In genomic region chr5:16952968-16953671, GRCh38 we compare ENCODE assay signal across 3 cellular contexts.
TF ChIP-seq lines count a peak whose summit lies in the region.

No MANE protein-coding gene starts in this region.

TF ChIP-seq in HepG2, 621 proteins besides CTCF, POLR2A, EP300 and RAD21:
- TF ChIP-seq ZNF563 (CRISPR knock-in tag; IDR thresholded peaks at IDR 0.05) (no peak), HNF4A (CRISPR knock-in tag; IDR thresholded peaks at IDR 0.05) (peak; percentile 31; the same call in 1 of the 2 replicates), ZNF263 (CRISPR knock-in tag; IDR thresholded peaks at IDR 0.05) (peak; percentile 66), HNF4G (IDR thresholded peaks at IDR 0.05; ENCODE audit: borderline replicate concordance, low read depth, low read length) (0 out of 2 replicates have a peak, but pooled peaks have one; percentile 10), HNF4G (CRISPR knock-in tag; IDR thresholded peaks at IDR 0.05; ENCODE audit: borderline replicate concordance, low read depth) (no peak), RFXAP (CRISPR knock-in tag; IDR thresholded peaks at IDR 0.05; ENCODE audit: borderline replicate concordance) (no peak), SOX5 (CRISPR knock-in tag; IDR thresholded peaks at IDR 0.05; ENCODE audit: borderline replicate concordance) (0 out of 2 replicates have a peak, but pooled peaks have one; percentile 17)
- TF ChIP-seq, protein P1, sequence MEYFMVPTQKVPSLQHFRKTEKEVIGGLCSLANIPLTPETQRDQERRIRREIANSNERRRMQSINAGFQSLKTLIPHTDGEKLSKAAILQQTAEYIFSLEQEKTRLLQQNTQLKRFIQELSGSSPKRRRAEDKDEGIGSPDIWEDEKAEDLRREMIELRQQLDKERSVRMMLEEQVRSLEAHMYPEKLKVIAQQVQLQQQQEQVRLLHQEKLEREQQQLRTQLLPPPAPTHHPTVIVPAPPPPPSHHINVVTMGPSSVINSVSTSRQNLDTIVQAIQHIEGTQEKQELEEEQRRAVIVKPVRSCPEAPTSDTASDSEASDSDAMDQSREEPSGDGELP (IDR thresholded peaks at IDR 0.05; ENCODE audit: borderline replicate concordance, low read depth): 0 out of 2 replicates have a peak, but pooled peaks have one; percentile 21
- TF ChIP-seq, protein P2, sequence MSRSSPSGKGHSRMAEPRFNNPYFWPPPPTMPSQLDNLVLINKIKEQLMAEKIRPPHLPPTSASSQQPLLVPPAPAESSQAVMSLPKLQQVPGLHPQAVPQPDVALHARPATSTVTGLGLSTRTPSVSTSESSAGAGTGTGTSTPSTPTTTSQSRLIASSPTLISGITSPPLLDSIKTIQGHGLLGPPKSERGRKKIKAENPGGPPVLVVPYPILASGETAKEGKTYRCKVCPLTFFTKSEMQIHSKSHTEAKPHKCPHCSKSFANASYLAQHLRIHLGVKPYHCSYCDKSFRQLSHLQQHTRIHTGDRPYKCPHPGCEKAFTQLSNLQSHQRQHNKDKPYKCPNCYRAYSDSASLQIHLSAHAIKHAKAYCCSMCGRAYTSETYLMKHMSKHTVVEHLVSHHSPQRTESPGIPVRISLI (CRISPR knock-in tag; IDR thresholded peaks at IDR 0.05; ENCODE audit: borderline replicate concordance): peak; percentile 60; the same call in 1 of the 2 replicates
- TF ChIP-seq, protein P3, sequence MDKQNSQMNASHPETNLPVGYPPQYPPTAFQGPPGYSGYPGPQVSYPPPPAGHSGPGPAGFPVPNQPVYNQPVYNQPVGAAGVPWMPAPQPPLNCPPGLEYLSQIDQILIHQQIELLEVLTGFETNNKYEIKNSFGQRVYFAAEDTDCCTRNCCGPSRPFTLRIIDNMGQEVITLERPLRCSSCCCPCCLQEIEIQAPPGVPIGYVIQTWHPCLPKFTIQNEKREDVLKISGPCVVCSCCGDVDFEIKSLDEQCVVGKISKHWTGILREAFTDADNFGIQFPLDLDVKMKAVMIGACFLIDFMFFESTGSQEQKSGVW (CRISPR knock-in tag; IDR thresholded peaks at IDR 0.05; ENCODE audit: borderline replicate concordance): no peak

TF ChIP-seq in H1, 55 proteins besides CTCF, POLR2A, EP300 and RAD21 (continues in another document):
- TF ChIP-seq MAFK (IDR thresholded peaks at IDR 0.05; ENCODE audit: low read depth, low read length) (no peak), CHD7 (IDR thresholded peaks at IDR 0.05; ENCODE audit: insufficient replicate concordance, low read length) (no peak), ZNF274 (IDR thresholded peaks at IDR 0.05; ENCODE audit: borderline replicate concordance, extremely low read depth, low read length) (no peak), SAP30 (IDR thresholded peaks at IDR 0.05; ENCODE audit: insufficient read depth, insufficient replicate concordance, low read length) (no peak), TEAD4 (IDR thresholded peaks at IDR 0.05; ENCODE audit: low read depth, low read length) (no peak), KDM5A (IDR thresholded peaks at IDR 0.05; ENCODE audit: low read length) (no peak), JUND (IDR thresholded peaks at IDR 0.05; ENCODE audit: low read length) (no peak), RNF2 (IDR thresholded peaks at IDR 0.05; ENCODE audit: borderline replicate concordance, low read depth, low read length, missing control alignments, poor library complexity, severe bottlenecking) (no peak), ASH2L (IDR thresholded peaks at IDR 0.05; ENCODE audit: low read length) (no peak), CHD2 (IDR thresholded peaks at IDR 0.05; ENCODE audit: low read length) (no peak), CHD1 (IDR thresholded peaks at IDR 0.05; ENCODE audit: low read depth, low read length) (no peak), EGR1 (IDR thresholded peaks at IDR 0.05; ENCODE audit: borderline replicate concordance, low read depth, low read length) (no peak)

TF ChIP-seq in SK-N-SH, 30 proteins besides CTCF, POLR2A, EP300 and RAD21:
- TF ChIP-seq IRF3 (IDR thresholded peaks at IDR 0.05; ENCODE audit: low read depth, low read length) (no peak), RFX5 (IDR thresholded peaks at IDR 0.05; ENCODE audit: low read length) (no peak), SIN3A (IDR thresholded peaks at IDR 0.05; ENCODE audit: borderline replicate concordance, low read depth, low read length) (no peak), NFIC (IDR thresholded peaks at IDR 0.05; ENCODE audit: borderline replicate concordance) (no peak), CHD2 (IDR thresholded peaks at IDR 0.05; ENCODE audit: low read length, partially characterized antibody) (no peak), FOXJ3 (CRISPR knock-in tag; IDR thresholded peaks at IDR 0.05) (no peak), FOXM1 (IDR thresholded peaks at IDR 0.05; ENCODE audit: low read depth) (no peak), TEAD4 (IDR thresholded peaks at IDR 0.05; ENCODE audit: borderline replicate concordance, insufficient read depth) (no peak), MXI1 (IDR thresholded peaks at IDR 0.05; ENCODE audit: low read depth, low read length) (no peak), EZH2phosphoT487 (IDR thresholded peaks at IDR 0.05; ENCODE audit: borderline replicate concordance, low read depth) (no peak), FOSL2 (IDR thresholded peaks at IDR 0.05; ENCODE audit: borderline replicate concordance, low read depth) (no peak), GABPA (IDR thresholded peaks at IDR 0.05; ENCODE audit: low read depth) (no peak), JUND (IDR thresholded peaks at IDR 0.05) (no peak), ZBTB33 (IDR thresholded peaks at IDR 0.05; ENCODE audit: borderline replicate concordance, low read depth) (no peak), TCF12 (IDR thresholded peaks at IDR 0.05) (no peak)
- TF ChIP-seq, protein P4, sequence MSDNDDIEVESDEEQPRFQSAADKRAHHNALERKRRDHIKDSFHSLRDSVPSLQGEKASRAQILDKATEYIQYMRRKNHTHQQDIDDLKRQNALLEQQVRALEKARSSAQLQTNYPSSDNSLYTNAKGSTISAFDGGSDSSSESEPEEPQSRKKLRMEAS (IDR thresholded peaks at IDR 0.05; ENCODE audit: low read depth): no peak
